Comparison of ENCODE assay signal across 8 cellular contexts in genomic region chr16:58487566-58488351, GRCh38. TPM values are rescaled to one million over a fixed set of nuclear protein-coding genes. Genes with fewer than 3 reads are reported as not detected.
DNase-seq lines count a peak whose midpoint lies in the region; ATAC-seq and TF ChIP-seq lines count a peak whose summit lies in the region.

No MANE protein-coding gene starts in this region.

- intact Hi-C loops in Calu3 (cut with micrococcal nuclease; ENCODE audit: unreplicated experiment): loop anchor here (1.0 kb wide), 1 partner anchor 151 kb away; no protein-coding TSS in a partner anchor

- DNase-seq in Calu3 (peak; percentile 90), NCI-H1092 (lab: John Stamatoyannopoulos, UW) (peak; percentile 77), T-helper 2 cell (peak; percentile 17 to 66 (median 54)), hepatic stellate cell (ENCODE audit: low spot score) (peak; percentile 85), skeletal muscle cell (ENCODE audit: low read depth) (peak; percentile 13)

- H3K27me3 Mint-ChIP-seq in Calu3 (ENCODE audit: unreplicated experiment): peaks cover 57% of the 10 kb centered on the region

- H3K4me1 Mint-ChIP-seq in Calu3 (ENCODE audit: low read depth, unreplicated experiment): no peaks in the 10 kb centered on the region

- no peaks in the 10 kb centered on the region for H3K9me3 Mint-ChIP-seq in Calu3 (ENCODE audit: low read depth, unreplicated experiment)

- peak; percentile 78 for ATAC-seq in GM21825 (IDR thresholded peaks at IDR 0.05; ENCODE audit: unreplicated experiment)
- no peak for ATAC-seq in GM18520 (IDR thresholded peaks at IDR 0.05; ENCODE audit: unreplicated experiment)

- no peak overlapping the region for H3K27ac Mint-ChIP-seq in Calu3 (ENCODE audit: unreplicated experiment)

- no TSS peak for BruUV-seq in Calu3 (replicated peaks; lab: Mats Ljungman, UMichigan)

- peak overlapping the region; percentile 25 for H3K4me3 ChIP-seq in skeletal muscle cell (ENCODE audit: low read depth, low read length)

- CTCF ChIA-PET in Calu3 (lab: Charles Lee): interaction anchor here (0.6 to 2.3 kb wide), 12 partner anchors 12 to 358 kb away, joined by 3 to 56 read pairs (median 3); partner anchors contain the start of genes CFAP20, GINS3 and NDRG4

- H3K27ac ChIP-seq in angular gyrus (ENCODE audit: low read depth, low read length): peak overlapping the region; percentile 48

- no peak overlapping the region for H3K4me3 Mint-ChIP-seq in Calu3 (ENCODE audit: low read depth, unreplicated experiment)

- H3K36me3 Mint-ChIP-seq in Calu3 (ENCODE audit: insufficient read depth, unreplicated experiment): peaks cover 3% of the 10 kb centered on the region

- peak; percentile 86 for TF ChIP-seq CTCF in Calu3 (IDR thresholded peaks at IDR 0.05; ENCODE audit: unreplicated experiment)

RNA-seq across cellular contexts. Expression of gene NDRG4, which starts 12.2 kb away (rescaled TPM):
- total RNA-seq in Calu3 (2022): 4.9 and 6.1 TPM in 2 replicates

RNA-seq across cellular contexts. Expression of gene SETD6, which starts 27.6 kb away (rescaled TPM):
- 42.8 and 46.8 TPM in 2 replicates for total RNA-seq in Calu3 (2022)

Comparison
In these comparisons a context has a peak if more than half of its experiments do, and no peak if none do; other contexts are left out.
1. DNase-seq: peak in every context shown above with its lines; median percentile 90 in Calu3; 85 in hepatic stellate cell; 77 in NCI-H1092; 54 in T-helper 2 cell; 13 in skeletal muscle cell.